In genomic region chr6:31857774-31858173, GRCh38 we compare ENCODE assay signal across 6 cellular contexts. TPM values are rescaled to one million over a fixed set of nuclear protein-coding genes. Genes with fewer than 3 reads are reported as not detected.
"Had no signal": no experiment of that assay in that cellular context is flagged by ENCODE, and none has a peak within 500 bp of the region (broad histone marks: within the 10 kb centered on the region; RNA-seq: fewer than 3 reads in every experiment).

No MANE protein-coding gene starts in this region.

RNA-seq across cellular contexts. Expression of gene SLC44A4, which starts 21.0 kb away (rescaled TPM):
- total RNA-seq: LHCN-M2, MCF 10A, OCI-LY7, RPMI7951, SK-MEL-5 had no signal

RNA-seq across cellular contexts. Expression of gene HSPA1A, which starts 42.4 kb away (rescaled TPM):
- total RNA-seq: SJCRH30 had no signal
